7 cellular contexts compared by ENCODE assay signal in the genomic region with DNA sequence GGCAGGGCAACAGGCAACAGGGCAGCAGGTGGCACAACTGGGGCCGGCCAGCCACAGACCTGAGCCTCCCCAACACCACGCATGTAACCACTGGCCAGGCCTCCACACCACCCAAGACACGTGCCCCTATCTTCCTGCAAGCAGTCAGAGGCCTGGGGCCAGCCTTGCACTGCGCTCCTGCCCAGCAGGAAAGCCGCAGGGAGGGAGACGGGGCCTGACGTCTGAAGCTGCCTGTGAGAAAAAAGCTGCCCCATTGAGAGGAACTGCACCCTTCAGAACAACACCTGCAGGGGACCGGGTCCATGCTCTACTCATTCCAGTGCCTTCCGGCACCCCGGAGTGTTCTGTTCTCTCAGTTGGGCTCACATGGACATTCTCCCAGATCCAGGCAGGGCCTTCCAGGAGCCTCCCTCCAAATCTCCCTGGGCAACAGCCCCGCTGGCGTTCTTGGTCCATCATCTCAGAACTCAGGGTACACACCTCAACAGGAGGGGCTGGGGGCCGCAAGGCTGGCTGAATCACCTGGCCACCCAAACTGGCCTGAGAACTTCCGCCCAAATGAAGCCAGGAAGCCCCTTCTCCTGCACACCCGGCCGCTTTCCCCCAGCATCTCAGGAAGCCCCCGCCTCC.
A peak's percentile ranks its signal among the peaks of the same experiment; 100 is the strongest.
DNase-seq lines count a peak whose midpoint lies in the region; ATAC-seq and TF ChIP-seq lines count a peak whose summit lies in the region.
"Not testable (repeated sequence)": the region's sequence is repeated elsewhere in the genome, so short reads cannot be mapped to it uniquely, and the experiment has no call there.

No MANE protein-coding gene starts in this region.

- POLR2A ChIA-PET in OCI-LY7 (lab: Charles Lee), result not testable (repeated sequence)

- not testable (repeated sequence) for BruUV-seq in OCI-LY7 (replicated peaks; lab: Mats Ljungman, UMichigan)

- CTCF ChIA-PET in OCI-LY7 (lab: Charles Lee; ENCODE audit: unreplicated experiment); activated naive CD4-positive, alpha-beta T cell treated with anti-CD3 and anti-CD28 coated beads, Interleukin-2, amount 10 ng/mL, durations not matched to agents 7 days and 5 days (lab: Charles Lee): not testable (repeated sequence)

- H3K27me3 ChIP-seq in right lobe of liver; psoas muscle (ENCODE audit: insufficient read depth in 3 of 3, low read length in 2 of 3): not testable (repeated sequence)

- peak; percentile 27 for DNase-seq in OCI-LY7 (ENCODE audit: low spot score)
- DNase-seq in activated CD4-positive, alpha-beta T cell treated with anti-CD3 and anti-CD28 coated beads, Interleukin-2, amount 50 U/mL, for 48 hours, result peak; percentile 10 to 26
- DNase-seq in activated naive CD4-positive, alpha-beta T cell treated with anti-CD3 and anti-CD28 coated beads, Interleukin-2, amount 10 ng/mL, durations not matched to agents 7 days and 5 days, result peak; percentile 25
- peak; percentile 0 for DNase-seq in globus pallidus (ENCODE audit: low spot score)
- peak in 2 of 3 donors; percentile 13 to 30 for DNase-seq in right lobe of liver
- DNase-seq in psoas muscle, result peak; percentile 6 to 51

- not testable (repeated sequence) for H3K9me3 Mint-ChIP-seq in activated naive CD4-positive, alpha-beta T cell treated with anti-CD3 and anti-CD28 coated beads, Interleukin-2, amount 10 ng/mL, durations not matched to agents 7 days and 5 days

- H3K79me2 ChIP-seq in OCI-LY7 (ENCODE audit: insufficient read depth, low read depth, low read length), result not testable (repeated sequence)

- H3K27ac Mint-ChIP-seq in activated naive CD4-positive, alpha-beta T cell treated with anti-CD3 and anti-CD28 coated beads, Interleukin-2, amount 10 ng/mL, durations not matched to agents 7 days and 5 days, result peak overlapping the region; percentile 70

- peak overlapping the region; percentile 49 for H3K4me3 ChIP-seq in GM12875 (ENCODE audit: low read depth, low read length)
- not testable (repeated sequence) for H3K4me3 ChIP-seq in OCI-LY7 (ENCODE audit: low read depth, low read length, poor library complexity, severe bottlenecking); right lobe of liver; psoas muscle

- not testable (repeated sequence) for H3K9me2 ChIP-seq in OCI-LY7 (ENCODE audit: insufficient read depth, low read length)

- peak overlapping the region; percentile 62 for H3K27ac ChIP-seq in OCI-LY7 (ENCODE audit: low read depth, low read length, poor library complexity, severe bottlenecking)
- not testable (repeated sequence) for H3K27ac ChIP-seq in right lobe of liver, psoas muscle

- TF ChIP-seq CTCF in GM12875 (IDR thresholded peaks at IDR 0.05; ENCODE audit: borderline replicate concordance, insufficient read depth, low read depth, low read length); OCI-LY7 (conservative IDR thresholded peaks at IDR 0.05; ENCODE audit: low read length); right lobe of liver (IDR thresholded peaks at IDR 0.05); psoas muscle (IDR thresholded peaks at IDR 0.05): not testable (repeated sequence)

- intact Hi-C loops in OCI-LY7 (cut with micrococcal nuclease; ENCODE audit: unreplicated experiment); right lobe of liver (cut with DNase I); psoas muscle (cut with DNase I): not testable (repeated sequence)

- not testable (repeated sequence) for H3K27me3 Mint-ChIP-seq in activated naive CD4-positive, alpha-beta T cell treated with anti-CD3 and anti-CD28 coated beads, Interleukin-2, amount 10 ng/mL, durations not matched to agents 7 days and 5 days

- H2AFZ ChIP-seq in OCI-LY7 (ENCODE audit: low read length), result not testable (repeated sequence)

- TF ChIP-seq POLR2A in right lobe of liver (IDR thresholded peaks at IDR 0.05), result not testable (repeated sequence)

- peaks cover 26% of the 10 kb centered on the region for H3K4me1 ChIP-seq in OCI-LY7 (ENCODE audit: insufficient read depth, low read length, poor library complexity, severe bottlenecking)
- H3K4me1 ChIP-seq in right lobe of liver, psoas muscle: not testable (repeated sequence)

- not testable (repeated sequence) for H3K9me3 ChIP-seq in OCI-LY7 (ENCODE audit: low read length); right lobe of liver; psoas muscle

- H3K36me3 ChIP-seq in OCI-LY7 (ENCODE audit: insufficient read depth, low read length); right lobe of liver; psoas muscle (ENCODE audit: insufficient read depth in 1 of 2, low read depth in 1 of 2): not testable (repeated sequence)

- H3K4me3 Mint-ChIP-seq in activated naive CD4-positive, alpha-beta T cell treated with anti-CD3 and anti-CD28 coated beads, Interleukin-2, amount 10 ng/mL, durations not matched to agents 7 days and 5 days, result not testable (repeated sequence)

- H3K4me1 Mint-ChIP-seq in activated naive CD4-positive, alpha-beta T cell treated with anti-CD3 and anti-CD28 coated beads, Interleukin-2, amount 10 ng/mL, durations not matched to agents 7 days and 5 days, result not testable (repeated sequence)

- not testable (repeated sequence) for H4K20me1 ChIP-seq in OCI-LY7 (ENCODE audit: insufficient read depth, low read length)

- ATAC-seq in right lobe of liver (peak in 1 of 4 donors; percentile 5), psoas muscle (peak in 3 of 4 donors; percentile 12 to 18 (median 16))

- not testable (repeated sequence) for H3K36me3 Mint-ChIP-seq in activated naive CD4-positive, alpha-beta T cell treated with anti-CD3 and anti-CD28 coated beads, Interleukin-2, amount 10 ng/mL, durations not matched to agents 7 days and 5 days

- WGBS in right lobe of liver (ENCODE audit: insufficient coverage, low coverage, low lambda C conversion rate, missing lambda C conversion rate), result 50% methylated on average over 2 of the region's 17 CpGs
- WGBS in psoas muscle, 3 donors, result 54 to 94% methylated on average over 2 to 10 of the region's 17 CpGs; no CpG with 5 or more reads in 1 of the 3 donors

- peak overlapping the region; percentile 36; the same call in 1 of the 2 replicates for H3K4me2 ChIP-seq in OCI-LY7 (ENCODE audit: low read length)
